Comparison of ENCODE assay signal across 13 cellular contexts in genomic region chr16:89332248-89333245, GRCh38.
DNase-seq lines count a peak whose midpoint lies in the region; ATAC-seq and TF ChIP-seq lines count a peak whose summit lies in the region.
"Had no signal": no experiment of that assay in that cellular context is flagged by ENCODE, and none has a peak within 500 bp of the region (broad histone marks: within the 10 kb centered on the region; RNA-seq: fewer than 3 reads in every experiment).

No MANE protein-coding gene starts in this region.

- H2AFZ ChIP-seq in osteoblast (ENCODE audit: low read length), result no peak overlapping the region

- intact Hi-C loops in activated CD4-positive, alpha-beta T cell treated with anti-CD3 and anti-CD28 coated beads for 36 hours (cut with DNase I, micrococcal nuclease), result loop anchor here (1.0 to 5.0 kb wide), 7 partner anchors 27 to 224 kb away; partner anchors contain the start of genes SPG7 (in 2 of the 2) and ANKRD11 (in 1 of the 2)
- intact Hi-C loops in Panc1 (cut with micrococcal nuclease; ENCODE audit: unreplicated experiment), result loop anchor here (10.0 kb wide), 1 partner anchor 172 kb away; the partner anchor contains the start of gene SPG7

- no peak overlapping the region; a peak in 1 of 4 replicates for H3K4me3 ChIP-seq in Panc1 (ENCODE audit: low read depth in 2 of 2, low read length in 2 of 2)
- H3K4me3 ChIP-seq in osteoblast (ENCODE audit: insufficient read depth, low read length), result no peak overlapping the region
- H3K4me3 ChIP-seq: smooth muscle cell had no signal

- H3K4me3 Mint-ChIP-seq in activated CD4-positive, alpha-beta T cell treated with anti-CD3 and anti-CD28 coated beads for 36 hours, result no peak overlapping the region
- H3K4me3 Mint-ChIP-seq in endothelial cell (ENCODE audit: unreplicated experiment), result peak overlapping the region; percentile 22

- no TSS peak for BruUV-seq in Panc1 (replicated peaks; lab: Mats Ljungman, UMichigan)

- ATAC-seq in activated CD4-positive, alpha-beta T cell treated with anti-CD3 and anti-CD28 coated beads for 36 hours, result no peak
- ATAC-seq in Panc1, result no peak
- no peak for ATAC-seq in omental fat pad (ENCODE audit: low FRiP score)
- no peak for ATAC-seq in GM21619 (IDR thresholded peaks at IDR 0.05; ENCODE audit: unreplicated experiment)

- CTCF ChIA-PET in activated CD4-positive, alpha-beta T cell treated with anti-CD3 and anti-CD28 coated beads for 36 hours (lab: Charles Lee), result interaction anchor here (0.6 to 1.5 kb wide), 6 partner anchors 25 to 171 kb away, joined by 3 to 5 read pairs (median 4); no protein-coding TSS in a partner anchor
- CTCF ChIA-PET in Panc1 (lab: Charles Lee), result interaction anchor here (0.6 kb wide), 1 partner anchor 174 kb away, joined by 3 read pairs; no protein-coding TSS in a partner anchor

- H3K27me3 ChIP-seq in Panc1 (ENCODE audit: control insufficient read depth, insufficient read depth, low read length) (no peaks in the 10 kb centered on the region), osteoblast (ENCODE audit: insufficient read depth, low read length) (no peaks in the 10 kb centered on the region)

- H3K36me3 ChIP-seq in Panc1 (ENCODE audit: control insufficient read depth, insufficient read depth, low read length) (no peaks in the 10 kb centered on the region), osteoblast (ENCODE audit: insufficient read depth, low read length) (no peaks in the 10 kb centered on the region)

- H3K27me3 Mint-ChIP-seq in activated CD4-positive, alpha-beta T cell treated with anti-CD3 and anti-CD28 coated beads for 36 hours, result no peaks in the 10 kb centered on the region
- peaks cover 12% of the 10 kb centered on the region for H3K27me3 Mint-ChIP-seq in endothelial cell (ENCODE audit: unreplicated experiment)

- peaks cover 96% of the 10 kb centered on the region for H3K79me2 ChIP-seq in osteoblast (ENCODE audit: insufficient read depth, low read length)

- DNase-seq in activated CD4-positive, alpha-beta T cell treated with anti-CD3 and anti-CD28 coated beads for 36 hours, result no peak
- DNase-seq in activated CD4-positive, alpha-beta T cell treated with anti-CD3 and anti-CD28 coated beads for 1 hour, result no peak
- no peak for DNase-seq in Panc1 (ENCODE audit: low read depth, low spot score)
- DNase-seq in endothelial cell (ENCODE audit: low spot score), result no peak
- DNase-seq in osteoblast (ENCODE audit: insufficient read length, low spot score, missing footprints), result peak; percentile 64
- DNase-seq in omental fat pad (ENCODE audit: low spot score), result no peak
- no peak for DNase-seq in SKM-1 (lab: John Stamatoyannopoulos, UW; ENCODE audit: unreplicated experiment)
- DNase-seq: ACHN; effector CD4-positive, alpha-beta T cell; NCI-H2029 treated with DMSO at 0.1 percent for 48 hours; OCI-M1 had no signal

- no peaks in the 10 kb centered on the region for H3K9me3 Mint-ChIP-seq in activated CD4-positive, alpha-beta T cell treated with anti-CD3 and anti-CD28 coated beads for 36 hours (ENCODE audit: low read depth)
- no peaks in the 10 kb centered on the region for H3K9me3 Mint-ChIP-seq in endothelial cell (ENCODE audit: unreplicated experiment)

- H4K20me1 ChIP-seq in osteoblast (ENCODE audit: insufficient read depth, low read length), result peaks cover 59% of the 10 kb centered on the region

- H3K9me3 ChIP-seq in Panc1 (ENCODE audit: control insufficient read depth, insufficient read depth, low read depth, low read length), result no peaks in the 10 kb centered on the region
- H3K9me3 ChIP-seq in osteoblast (ENCODE audit: low read depth, low read length), result no peaks in the 10 kb centered on the region

- H3K4me2 ChIP-seq in osteoblast (ENCODE audit: insufficient read depth, low read length), result no peak overlapping the region

- in situ Hi-C loops in Panc1 (cut with HindIII; ENCODE audit: low pct_unique_long_range_greater_than_20kb, low sequenced_read_pairs), result no loop called here

- TF ChIP-seq CTCF in Panc1 (IDR thresholded peaks at IDR 0.05) (no peak), endothelial cell (IDR thresholded peaks at IDR 0.05; ENCODE audit: unreplicated experiment) (no peak), osteoblast (IDR thresholded peaks at IDR 0.05; ENCODE audit: extremely low read depth, low read depth, low read length) (no peak), omental fat pad (IDR thresholded peaks at IDR 0.05) (no peak)

- POLR2A ChIA-PET in activated CD4-positive, alpha-beta T cell treated with anti-CD3 and anti-CD28 coated beads for 36 hours (lab: Charles Lee), result interaction anchor here (0.7 kb wide), 1 partner anchor 153 kb away, joined by 4 read pairs; no protein-coding TSS in a partner anchor
- POLR2A ChIA-PET in Panc1 (lab: Charles Lee), result no interaction called here

- H3K27ac ChIP-seq in Panc1 (ENCODE audit: low read length) (peak overlapping the region; percentile 65), osteoblast (ENCODE audit: low read depth, low read length) (peak overlapping the region; percentile 89)

- peak overlapping the region; percentile 63 for H3K27ac Mint-ChIP-seq in activated CD4-positive, alpha-beta T cell treated with anti-CD3 and anti-CD28 coated beads for 36 hours
- peak overlapping the region; percentile 13 for H3K27ac Mint-ChIP-seq in endothelial cell (ENCODE audit: unreplicated experiment)

- H3K36me3 Mint-ChIP-seq in activated CD4-positive, alpha-beta T cell treated with anti-CD3 and anti-CD28 coated beads for 36 hours (ENCODE audit: low read depth), result peaks cover 7% of the 10 kb centered on the region
- H3K36me3 Mint-ChIP-seq in endothelial cell (ENCODE audit: low read depth, unreplicated experiment), result peaks cover 3% of the 10 kb centered on the region

- peaks cover 78% of the 10 kb centered on the region for H3K4me1 Mint-ChIP-seq in activated CD4-positive, alpha-beta T cell treated with anti-CD3 and anti-CD28 coated beads for 36 hours
- H3K4me1 Mint-ChIP-seq in endothelial cell (ENCODE audit: unreplicated experiment), result peaks cover 59% of the 10 kb centered on the region

- peaks cover 81% of the 10 kb centered on the region for H3K4me1 ChIP-seq in Panc1 (ENCODE audit: control insufficient read depth, insufficient read depth, low read length)
- peaks cover 32% of the 10 kb centered on the region for H3K4me1 ChIP-seq in osteoblast (ENCODE audit: insufficient read depth, low read length)
